8 cellular contexts compared by ENCODE assay signal in the genomic region with DNA sequence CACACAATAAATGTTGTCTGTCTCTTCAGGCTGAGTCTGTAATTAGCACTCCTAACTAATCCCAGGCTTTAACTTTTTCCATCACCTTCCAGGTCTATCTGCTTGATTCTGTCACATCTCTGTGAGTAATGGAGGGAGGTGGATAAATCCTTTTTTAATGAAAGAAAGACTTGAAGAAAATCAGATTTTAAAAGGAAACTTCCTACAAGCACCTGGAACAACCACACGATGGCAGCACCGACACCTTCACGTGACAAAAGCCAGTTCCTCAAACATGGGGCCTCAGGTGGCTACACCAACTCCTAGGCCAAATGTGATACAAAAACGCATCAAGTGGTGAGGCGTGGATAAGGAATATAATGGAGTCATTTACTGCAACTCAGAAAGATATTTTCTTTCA. TPM values are rescaled to one million over a fixed set of nuclear protein-coding genes. Genes with fewer than 3 reads are reported as not detected.
DNase-seq lines count a peak whose midpoint lies in the region.

No MANE protein-coding gene starts in this region.

- H3K27me3 Mint-ChIP-seq in activated T-cell treated with anti-CD3 and anti-CD28 coated beads, Interleukin-2, amount 50 U/mL, for 24 hours, result no peaks in the 10 kb centered on the region
- H3K27me3 Mint-ChIP-seq in activated CD4-positive, alpha-beta T cell treated with anti-CD3 and anti-CD28 coated beads, Interleukin-2, amount 10 ng/mL, durations not matched to agents 7 days and 5 days, result no peaks in the 10 kb centered on the region

- H3K36me3 Mint-ChIP-seq in activated T-cell treated with anti-CD3 and anti-CD28 coated beads, Interleukin-2, amount 50 U/mL, for 24 hours (ENCODE audit: low read depth), result peaks cover 96% of the 10 kb centered on the region
- H3K36me3 Mint-ChIP-seq in activated CD4-positive, alpha-beta T cell treated with anti-CD3 and anti-CD28 coated beads, Interleukin-2, amount 10 ng/mL, durations not matched to agents 7 days and 5 days (ENCODE audit: low read depth), result peaks cover 31% of the 10 kb centered on the region

- POLR2A ChIA-PET in activated CD4-positive, alpha-beta T cell treated with anti-CD3 and anti-CD28 coated beads, Interleukin-2, amount 10 ng/mL, durations not matched to agents 7 days and 5 days (lab: Charles Lee), result no interaction called here

- no peaks in the 10 kb centered on the region for H3K4me1 Mint-ChIP-seq in activated T-cell treated with anti-CD3 and anti-CD28 coated beads, Interleukin-2, amount 50 U/mL, for 24 hours (ENCODE audit: low read depth)
- peaks cover 4% of the 10 kb centered on the region for H3K4me1 Mint-ChIP-seq in activated CD4-positive, alpha-beta T cell treated with anti-CD3 and anti-CD28 coated beads, Interleukin-2, amount 10 ng/mL, durations not matched to agents 7 days and 5 days

- H3K4me3 Mint-ChIP-seq in activated T-cell treated with anti-CD3 and anti-CD28 coated beads, Interleukin-2, amount 50 U/mL, for 24 hours, result no peak overlapping the region
- H3K4me3 Mint-ChIP-seq in activated CD4-positive, alpha-beta T cell treated with anti-CD3 and anti-CD28 coated beads, Interleukin-2, amount 10 ng/mL, durations not matched to agents 7 days and 5 days, result no peak overlapping the region

- no peaks in the 10 kb centered on the region for H3K9me3 Mint-ChIP-seq in activated T-cell treated with anti-CD3 and anti-CD28 coated beads, Interleukin-2, amount 50 U/mL, for 24 hours
- no peaks in the 10 kb centered on the region for H3K9me3 Mint-ChIP-seq in activated CD4-positive, alpha-beta T cell treated with anti-CD3 and anti-CD28 coated beads, Interleukin-2, amount 10 ng/mL, durations not matched to agents 7 days and 5 days

- peak; percentile 2 for DNase-seq in activated T-cell treated with anti-CD3 and anti-CD28 coated beads for 24 hours (ENCODE audit: low read depth)
- DNase-seq in activated T-cell treated with anti-CD3 and anti-CD28 coated beads, Interleukin-2, amount 50 U/mL, for 24 hours, result no peak
- DNase-seq in KBM-7, result peak; percentile 64
- peak; percentile 55 for DNase-seq in activated CD4-positive, alpha-beta T cell treated with anti-CD3 and anti-CD28 coated beads, Interleukin-2, amount 10 ng/mL, durations not matched to agents 7 days and 5 days
- DNase-seq in hepatic stellate cell (ENCODE audit: low spot score), result peak; percentile 15
- DNase-seq in stimulated activated CD4-positive, alpha-beta T cell treated with anti-CD3 and anti-CD28 coated beads, TNF-alpha, amount 100 ng/mL, for 48 hours (ENCODE audit: low read depth in 3 of 3), result peak; percentile 2 to 18 (median 7)
- no peak for DNase-seq in NCI-H1694 treated with DMSO at 0.1 percent for 48 hours (lab: John Stamatoyannopoulos, UW)
- DNase-seq in hippocampal formation (lab: John Stamatoyannopoulos, UW), result no peak

- H3K27ac Mint-ChIP-seq in activated T-cell treated with anti-CD3 and anti-CD28 coated beads, Interleukin-2, amount 50 U/mL, for 24 hours, result no peak overlapping the region
- no peak overlapping the region for H3K27ac Mint-ChIP-seq in activated CD4-positive, alpha-beta T cell treated with anti-CD3 and anti-CD28 coated beads, Interleukin-2, amount 10 ng/mL, durations not matched to agents 7 days and 5 days

- in situ Hi-C loops in KBM-7 (cut with MboI; ENCODE audit: low pct_unique_long_range_greater_than_20kb, low sequenced_read_pairs), result no loop called here

- CTCF ChIA-PET in activated CD4-positive, alpha-beta T cell treated with anti-CD3 and anti-CD28 coated beads, Interleukin-2, amount 10 ng/mL, durations not matched to agents 7 days and 5 days (lab: Charles Lee), result interaction anchor here (1.1 kb wide), 2 partner anchors 10 to 11 kb away, joined by 3 read pairs; no protein-coding TSS in a partner anchor

RNA-seq across cellular contexts. Expression of a gene that starts 41.8 kb away (rescaled TPM):
- total RNA-seq in activated CD4-positive, alpha-beta T cell treated with anti-CD3 and anti-CD28 coated beads, Interleukin-2, amount 10 ng/mL, durations not matched to agents 7 days and 5 days, result 10 to 100 TPM; 20.5 to 21.4 TPM

RNA-seq across cellular contexts. Expression of a gene that starts 46.1 kb away (rescaled TPM):
- total RNA-seq in activated CD4-positive, alpha-beta T cell treated with anti-CD3 and anti-CD28 coated beads, Interleukin-2, amount 10 ng/mL, durations not matched to agents 7 days and 5 days, result not detected

RNA-seq across cellular contexts. Expression of a gene that starts 49.6 kb away (rescaled TPM):
- 10 to 100 TPM; 23.5 to 24.5 TPM for total RNA-seq in activated CD4-positive, alpha-beta T cell treated with anti-CD3 and anti-CD28 coated beads, Interleukin-2, amount 10 ng/mL, durations not matched to agents 7 days and 5 days

Comparison
In these comparisons a context has a peak if more than half of its experiments do, and no peak if none do; other contexts are left out.
1. DNase-seq: peak in activated T-cell treated with anti-CD3 and anti-CD28 coated beads for 24 hours (single experiment), KBM-7 (single experiment), activated CD4-positive, alpha-beta T cell treated with anti-CD3 and anti-CD28 coated beads, Interleukin-2, amount 10 ng/mL, durations not matched to agents 7 days and 5 days (single experiment), hepatic stellate cell (single experiment) and stimulated activated CD4-positive, alpha-beta T cell treated with anti-CD3 and anti-CD28 coated beads, TNF-alpha, amount 100 ng/mL, for 48 hours (3 of 3); none in activated T-cell treated with anti-CD3 and anti-CD28 coated beads, Interleukin-2, amount 50 U/mL, for 24 hours (single experiment), NCI-H1694 treated with DMSO at 0.1 percent for 48 hours (single experiment) and hippocampal formation (0 of 2).